In genomic region chr11:62689421-62690183, GRCh38 we compare ENCODE assay signal across 11 cellular contexts. TPM values are rescaled to one million over a fixed set of nuclear protein-coding genes. Genes with fewer than 3 reads are reported as not detected.
A peak's percentile ranks its signal among the peaks of the same experiment; 100 is the strongest.
DNase-seq lines count a peak whose midpoint lies in the region; ATAC-seq and TF ChIP-seq lines count a peak whose summit lies in the region.
"Had no signal": no experiment of that assay in that cellular context is flagged by ENCODE, and none has a peak within 500 bp of the region (broad histone marks: within the 10 kb centered on the region; RNA-seq: fewer than 3 reads in every experiment).

LRRN4CL (minus strand) TSS chr11:62689530; CDS start chr11:62688508, 1,022 bp downstream.

- DNase-seq in AG10803 (ENCODE audit: low read depth) (peak; percentile 99), SK-MEL-5 (ENCODE audit: low read depth, low spot score) (peak; percentile 47), fibroblast of villous mesenchyme (ENCODE audit: low read depth) (peak; percentile 93), osteoblast (ENCODE audit: insufficient read length, low spot score, missing footprints) (peak; percentile 99), T-helper 17 cell (no peak), NCI-H748 treated with DMSO at 0.1 percent for 48 hours (lab: John Stamatoyannopoulos, UW) (no peak)
- DNase-seq: GDM1 had no signal

- H3K27me3 Mint-ChIP-seq in T-helper 17 cell: no peaks in the 10 kb centered on the region

- H3K36me3 ChIP-seq in osteoblast (ENCODE audit: insufficient read depth, low read length): peaks cover 33% of the 10 kb centered on the region

- peak within 1 kb of the TSS; percentile 46 for H3K4me2 ChIP-seq in osteoblast (ENCODE audit: insufficient read depth, low read length)

- H3K27ac Mint-ChIP-seq in T-helper 17 cell: no peak within 1 kb of the TSS
- H3K27ac Mint-ChIP-seq: activated naive CD4-positive, alpha-beta T cell treated with anti-CD3 and anti-CD28 coated beads, Interleukin-2, amount 50 U/mL, for 24 hours had no signal

- peak within 1 kb of the TSS; percentile 43 for H3K27ac ChIP-seq in osteoblast (ENCODE audit: low read depth, low read length)

- H3K4me3 Mint-ChIP-seq in T-helper 17 cell: no peak within 1 kb of the TSS
- H3K4me3 Mint-ChIP-seq: activated naive CD4-positive, alpha-beta T cell treated with anti-CD3 and anti-CD28 coated beads, Interleukin-2, amount 50 U/mL, for 24 hours had no signal

- H3K27me3 ChIP-seq in osteoblast (ENCODE audit: insufficient read depth, low read length): no peaks in the 10 kb centered on the region

- H3K79me2 ChIP-seq in osteoblast (ENCODE audit: insufficient read depth, low read length): no peaks in the 10 kb centered on the region

- H3K9me3 ChIP-seq in osteoblast (ENCODE audit: low read depth, low read length): no peaks in the 10 kb centered on the region
- no peaks in the 10 kb centered on the region for H3K9me3 ChIP-seq in T-helper 17 cell (ENCODE audit: control insufficient read depth, low read length, poor library complexity, severe bottlenecking)

- ATAC-seq in GM18505 (IDR thresholded peaks at IDR 0.05; ENCODE audit: unreplicated experiment) (no peak), T-helper 17 cell (no peak), GM19397 (IDR thresholded peaks at IDR 0.05; ENCODE audit: unreplicated experiment) (no peak)

- peak within 1 kb of the TSS; percentile 44 for H2AFZ ChIP-seq in osteoblast (ENCODE audit: low read length)

- H3K4me1 Mint-ChIP-seq in T-helper 17 cell: peaks cover 4% of the 10 kb centered on the region

- in situ Hi-C loops in SK-MEL-5 (cut with HindIII; ENCODE audit: low pct_unique_long_range_greater_than_20kb, low sequenced_read_pairs): no loop called here

- H3K4me3 ChIP-seq in AG10803 (ENCODE audit: low read length) (peak within 1 kb of the TSS; percentile 70), fibroblast of villous mesenchyme (ENCODE audit: low read depth, low read length) (peak within 1 kb of the TSS; percentile 36), osteoblast (ENCODE audit: insufficient read depth, low read length) (no peak within 1 kb of the TSS)

- peaks cover 3% of the 10 kb centered on the region for H3K36me3 Mint-ChIP-seq in T-helper 17 cell (ENCODE audit: low read depth)

- no peak for TF ChIP-seq POLR2A in GM18505 (IDR thresholded peaks at IDR 0.05; ENCODE audit: borderline replicate concordance, extremely low read depth, insufficient read depth, insufficient read length)

- H3K4me1 ChIP-seq in osteoblast (ENCODE audit: insufficient read depth, low read length): peaks cover 14% of the 10 kb centered on the region

- peak; percentile 16; the same call in 1 of the 2 replicates for TF ChIP-seq CTCF in AG10803 (conservative IDR thresholded peaks at IDR 0.05; ENCODE audit: low read length)
- no peak for TF ChIP-seq CTCF in fibroblast of villous mesenchyme (IDR thresholded peaks at IDR 0.05; ENCODE audit: insufficient read depth, low read depth, low read length)
- no peak for TF ChIP-seq CTCF in osteoblast (IDR thresholded peaks at IDR 0.05; ENCODE audit: extremely low read depth, low read depth, low read length)

- no peaks in the 10 kb centered on the region for H4K20me1 ChIP-seq in osteoblast (ENCODE audit: insufficient read depth, low read length)

RNA-seq across cellular contexts. Expression of gene LRRN4CL, which starts in this region (rescaled TPM):
- 1.1 and 1.3 TPM in 2 replicates for total RNA-seq in SK-MEL-5 (2014; rRNA removed; shearing (Covaris generic))
- polyA plus RNA-seq in SK-MEL-5 (2015; cell fraction: cytosol; rRNA removed): 0.08 and 0.10 TPM in 2 replicates
- 0.37 and 0.94 TPM in 2 replicates for polyA plus RNA-seq in SK-MEL-5 (2015; cell fraction: nucleus; rRNA removed)
- total RNA-seq in fibroblast of villous mesenchyme (6.9 and 15.5 TPM in 2 replicates), osteoblast (9.1 and 13.8 TPM in 2 replicates), T-helper 17 cell (not detected)
- total RNA-seq: mononuclear cell had no signal

Comparison
In these comparisons a context has a peak if more than half of its experiments do, and no peak if none do; other contexts are left out.
1. DNase-seq: peak in AG10803 (single experiment), SK-MEL-5 (single experiment), fibroblast of villous mesenchyme (single experiment) and osteoblast (single experiment); none in T-helper 17 cell (0 of 3) and NCI-H748 treated with DMSO at 0.1 percent for 48 hours (single experiment).